In genomic region chr15:40618023-40618422, GRCh38 we compare ENCODE assay signal across 19 cellular contexts. TPM values are rescaled to one million over a fixed set of nuclear protein-coding genes. Genes with fewer than 3 reads are reported as not detected.
DNase-seq lines count a peak whose midpoint lies in the region; ATAC-seq, FAIRE-seq and TF ChIP-seq lines count a peak whose summit lies in the region.
"Had no signal": no experiment of that assay in that cellular context is flagged by ENCODE, and none has a peak within 500 bp of the region (broad histone marks: within the 10 kb centered on the region; RNA-seq: fewer than 3 reads in every experiment).

No MANE protein-coding gene starts in this region.

- no peaks in the 10 kb centered on the region for H3K9me3 Mint-ChIP-seq in Calu3 (ENCODE audit: low read depth, unreplicated experiment)
- H3K9me3 Mint-ChIP-seq: CD4-positive, alpha-beta memory T cell had no signal

- no peaks in the 10 kb centered on the region for H3K4me1 Mint-ChIP-seq in Calu3 (ENCODE audit: low read depth, unreplicated experiment)
- H3K4me1 Mint-ChIP-seq: CD4-positive, alpha-beta memory T cell had no signal

- H3K4me3 ChIP-seq in neutrophil (ENCODE audit: low read depth in 1 of 2, low read length in 1 of 2), result no peak overlapping the region
- H3K4me3 ChIP-seq: GM23248, Peyer's patch had no signal

- no peaks in the 10 kb centered on the region for H3K36me3 Mint-ChIP-seq in Calu3 (ENCODE audit: insufficient read depth, unreplicated experiment)
- H3K36me3 Mint-ChIP-seq: CD4-positive, alpha-beta memory T cell had no signal

- DNase-seq in GF-D8 (lab: John Stamatoyannopoulos, UW) (peak; percentile 1), MV-4-11 (lab: John Stamatoyannopoulos, UW) (peak; percentile 69), NCI-H345 treated with DMSO at 0.1 percent for 48 hours (lab: John Stamatoyannopoulos, UW; ENCODE audit: unreplicated experiment) (no peak), Calu3 (no peak)
- DNase-seq: BE2C; CD4-positive, alpha-beta memory T cell; GM23248; Kasumi-1; MM.1S; NCI-H1417 treated with DMSO at 0.1 percent for 48 hours; NCI-H1930; NCI-H446; Peyer's patch; Right ventricle myocardium superior; T-helper 2 cell had no signal

- H3K27ac ChIP-seq in neutrophil, result peak overlapping the region; percentile 43
- H3K27ac ChIP-seq: GM23248, Peyer's patch had no signal

- H3K27ac Mint-ChIP-seq in Calu3 (ENCODE audit: unreplicated experiment), result no peak overlapping the region

- peaks cover 12 to 13% of the 10 kb centered on the region in 2 experiments for H3K4me1 ChIP-seq in neutrophil (ENCODE audit: control insufficient read depth in 1 of 2, insufficient read depth in 1 of 2, low read depth in 1 of 2, low read length in 1 of 2)
- H3K4me1 ChIP-seq: BE2C, Peyer's patch had no signal

- intact Hi-C loops in Calu3 (cut with micrococcal nuclease; ENCODE audit: unreplicated experiment), result no loop called here

- CTCF ChIA-PET in Calu3 (lab: Charles Lee), result no interaction called here

- FAIRE-seq in TTC549 (lab: Jason Lieb, UNC), result peak; percentile 54

- no peaks in the 10 kb centered on the region for H3K27me3 Mint-ChIP-seq in Calu3 (ENCODE audit: unreplicated experiment)
- H3K27me3 Mint-ChIP-seq: CD4-positive, alpha-beta memory T cell had no signal

- TF ChIP-seq CTCF in neutrophil (IDR thresholded peaks at IDR 0.05) (no peak), Calu3 (IDR thresholded peaks at IDR 0.05; ENCODE audit: unreplicated experiment) (no peak)

- no peak overlapping the region for H3K4me3 Mint-ChIP-seq in Calu3 (ENCODE audit: low read depth, unreplicated experiment)
- H3K4me3 Mint-ChIP-seq: CD4-positive, alpha-beta memory T cell had no signal

- ATAC-seq in GM21526 (IDR thresholded peaks at IDR 0.05; ENCODE audit: low FRiP score, unreplicated experiment), result no peak
- ATAC-seq: HCT116 had no signal

- H3K9me3 ChIP-seq in neutrophil, result no peaks in the 10 kb centered on the region
- H3K9me3 ChIP-seq: BE2C, Peyer's patch had no signal

- H3K27me3 ChIP-seq in neutrophil, result no peaks in the 10 kb centered on the region
- H3K27me3 ChIP-seq: BE2C, Peyer's patch had no signal

- BruUV-seq in Calu3 (replicated peaks; lab: Mats Ljungman, UMichigan), result no TSS peak

- H3K36me3 ChIP-seq in neutrophil, result peaks cover 24% of the 10 kb centered on the region
- H3K36me3 ChIP-seq: Peyer's patch had no signal

RNA-seq across cellular contexts. Expression of gene KNL1, which starts 24.0 kb away (rescaled TPM):
- total RNA-seq in Calu3 (2022), result 11.0 and 19.0 TPM in 2 replicates

RNA-seq across cellular contexts. Expression of gene RPUSD2, which starts 48.9 kb away (rescaled TPM):
- total RNA-seq in Calu3 (2022), result 8.5 and 9.2 TPM in 2 replicates

RNA-seq across cellular contexts. Expression of gene CCDC32, which starts 53.2 kb away (rescaled TPM):
- total RNA-seq in Calu3 (2022), result 11.4 and 13.6 TPM in 2 replicates

Comparison
In these comparisons a context has a peak if more than half of its experiments do, and no peak if none do; other contexts are left out.
1. DNase-seq: peak in GF-D8 (single experiment) and MV-4-11 (single experiment); none in NCI-H345 treated with DMSO at 0.1 percent for 48 hours (single experiment) and Calu3 (single experiment).